Comparison of ENCODE assay signal across 8 cellular contexts in genomic region chr3:52892625-52893311, GRCh38. TPM values are rescaled to one million over a fixed set of nuclear protein-coding genes. Genes with fewer than 3 reads are reported as not detected.
DNase-seq lines count a peak whose midpoint lies in the region; ATAC-seq and TF ChIP-seq lines count a peak whose summit lies in the region.

No MANE protein-coding gene starts in this region.

- intact Hi-C loops in activated naive CD4-positive, alpha-beta T cell treated with anti-CD3 and anti-CD28 coated beads for 36 hours (cut with micrococcal nuclease), result loop anchor here (5.0 to 10.0 kb wide), 4 partner anchors 40 to 1002 kb away; partner anchors contain the start of genes DCP1A, SELENOK and WDR82

- TF ChIP-seq CTCF in upper lobe of left lung (IDR thresholded peaks at IDR 0.05), result no peak

- peaks cover 5% of the 10 kb centered on the region for H3K36me3 Mint-ChIP-seq in activated naive CD4-positive, alpha-beta T cell treated with anti-CD3 and anti-CD28 coated beads for 36 hours (ENCODE audit: low read depth)

- TF ChIP-seq EP300 in upper lobe of left lung (IDR thresholded peaks at IDR 0.05), result peak in 1 of 4 donors; percentile 21

- TF ChIP-seq POLR2A in upper lobe of left lung (IDR thresholded peaks at IDR 0.05), result no peak

- H3K36me3 ChIP-seq in upper lobe of left lung, result no peaks in the 10 kb centered on the region

- CTCF ChIA-PET in activated naive CD4-positive, alpha-beta T cell treated with anti-CD3 and anti-CD28 coated beads for 36 hours (lab: Charles Lee), result interaction anchor here (0.5 to 2.4 kb wide), 8 partner anchors 12 to 94 kb away, joined by 3 to 7 read pairs (median 4); no protein-coding TSS in a partner anchor

- H3K9me3 ChIP-seq in upper lobe of left lung, result no peaks in the 10 kb centered on the region

- peaks cover 58 to 74% (median 60%) of the 10 kb centered on the region in 4 donors for H3K4me1 ChIP-seq in upper lobe of left lung

- H3K4me3 Mint-ChIP-seq in activated naive CD4-positive, alpha-beta T cell treated with anti-CD3 and anti-CD28 coated beads for 36 hours, result peak overlapping the region; percentile 17

- no peak for ATAC-seq in upper lobe of left lung (ENCODE audit: low FRiP score in 2 of 2)

- no peak for DNase-seq in activated naive CD4-positive, alpha-beta T cell treated with anti-CD3 and anti-CD28 coated beads for 36 hours
- no peak for DNase-seq in activated naive CD4-positive, alpha-beta T cell treated with anti-CD3 and anti-CD28 coated beads, Interleukin-2, amount 50 U/mL, for 16 hours
- DNase-seq in activated T-cell treated with anti-CD3 and anti-CD28 coated beads for 4 hours (peak; percentile 20), iris pigment epithelial cell (ENCODE audit: low read depth) (peak; percentile 41), upper lobe of left lung (no peak), epidermal melanocyte (ENCODE audit: insufficient read length, low spot score) (no peak), NCI-H226 (no peak), NCI-H1105 treated with DMSO at 0.1 percent for 48 hours (lab: John Stamatoyannopoulos, UW) (no peak)

- no peaks in the 10 kb centered on the region for H3K27me3 ChIP-seq in upper lobe of left lung

- H3K9me3 Mint-ChIP-seq in activated naive CD4-positive, alpha-beta T cell treated with anti-CD3 and anti-CD28 coated beads for 36 hours, result no peaks in the 10 kb centered on the region

- H3K27ac ChIP-seq in upper lobe of left lung, result peak overlapping the region; percentile 60 to 89 (median 68)

- 57 to 63% methylated on average over 6 to 8 of the region's 8 CpGs for WGBS in upper lobe of left lung, 2 donors

- H3K4me1 Mint-ChIP-seq in activated naive CD4-positive, alpha-beta T cell treated with anti-CD3 and anti-CD28 coated beads for 36 hours (ENCODE audit: low read depth), result peaks cover 61% of the 10 kb centered on the region

- H3K27me3 Mint-ChIP-seq in activated naive CD4-positive, alpha-beta T cell treated with anti-CD3 and anti-CD28 coated beads for 36 hours (ENCODE audit: low read depth), result no peaks in the 10 kb centered on the region

- H3K27ac Mint-ChIP-seq in activated naive CD4-positive, alpha-beta T cell treated with anti-CD3 and anti-CD28 coated beads for 36 hours, result peak overlapping the region; percentile 10

- peak overlapping the region in 1 of 4 donors; percentile 0 for H3K4me3 ChIP-seq in upper lobe of left lung

RNA-seq across cellular contexts. Expression of gene STIMATE, which starts 4.6 kb away (rescaled TPM):
- total RNA-seq in activated naive CD4-positive, alpha-beta T cell treated with anti-CD3 and anti-CD28 coated beads for 36 hours, result 1 to 10 TPM; 7.7 to 9.7 TPM
- total RNA-seq in upper lobe of left lung, result 10 to 100 TPM; 39.7 to 87.0 (median 44.9) TPM

RNA-seq across cellular contexts. Expression of gene MUSTN1, which starts 57.9 kb away (rescaled TPM):
- under 1 TPM in 1 of 2 experiments, not detected in 1; 0.57 TPM for total RNA-seq in activated naive CD4-positive, alpha-beta T cell treated with anti-CD3 and anti-CD28 coated beads for 36 hours
- total RNA-seq in upper lobe of left lung, result 10 to 100 TPM in 2 of 6 donors, 1 to 10 TPM in 4; 1.2 to 62.9 (median 6.5) TPM

Comparison
In these comparisons a context has a peak if more than half of its experiments do, and no peak if none do; other contexts are left out.
1. DNase-seq: peak in activated T-cell treated with anti-CD3 and anti-CD28 coated beads for 4 hours (single experiment) and iris pigment epithelial cell (single experiment); none in activated naive CD4-positive, alpha-beta T cell treated with anti-CD3 and anti-CD28 coated beads for 36 hours (single experiment), activated naive CD4-positive, alpha-beta T cell treated with anti-CD3 and anti-CD28 coated beads, Interleukin-2, amount 50 U/mL, for 16 hours (single experiment), upper lobe of left lung (0 of 2), epidermal melanocyte (single experiment), NCI-H226 (single experiment) and NCI-H1105 treated with DMSO at 0.1 percent for 48 hours (single experiment).